15 cellular contexts compared by ENCODE assay signal in genomic region chr6:120584111-120584760, GRCh38.
DNase-seq lines count a peak whose midpoint lies in the region; ATAC-seq and TF ChIP-seq lines count a peak whose summit lies in the region.
"Had no signal": no experiment of that assay in that cellular context is flagged by ENCODE, and none has a peak within 500 bp of the region (broad histone marks: within the 10 kb centered on the region; RNA-seq: fewer than 3 reads in every experiment).

No MANE protein-coding gene starts in this region.

- H3K27me3 Mint-ChIP-seq in neural progenitor cell (ENCODE audit: insufficient read depth, low read depth): no peaks in the 10 kb centered on the region
- H3K27me3 Mint-ChIP-seq: CD4-positive, CD25-positive, alpha-beta regulatory T cell had no signal

- H2AFZ ChIP-seq in neural progenitor cell (replicated peaks): peak overlapping the region; percentile 53

- H3K27ac ChIP-seq in WERI-Rb-1 (no peak overlapping the region), gastroesophageal sphincter (no peak overlapping the region), neural progenitor cell (no peak overlapping the region)
- H3K27ac ChIP-seq: BLaER1 treated with 17β-estradiol and CSF1 and Interleukin-3, amounts not matched to agents 10 nM and 100 nM; HL-60 had no signal

- H3K36me3 Mint-ChIP-seq in neural progenitor cell: no peaks in the 10 kb centered on the region
- H3K36me3 Mint-ChIP-seq: CD4-positive, CD25-positive, alpha-beta regulatory T cell had no signal

- H3K4me1 Mint-ChIP-seq in neural progenitor cell: no peaks in the 10 kb centered on the region
- H3K4me1 Mint-ChIP-seq: CD4-positive, CD25-positive, alpha-beta regulatory T cell had no signal

- H3K79me2 ChIP-seq in neural progenitor cell (ENCODE audit: low read depth): no peaks in the 10 kb centered on the region

- H3K9me3 Mint-ChIP-seq in neural progenitor cell: no peaks in the 10 kb centered on the region

- H3K27me3 ChIP-seq in WERI-Rb-1 (ENCODE audit: insufficient read depth, low read depth, severe bottlenecking) (no peaks in the 10 kb centered on the region), gastroesophageal sphincter (no peaks in the 10 kb centered on the region), neural progenitor cell (no peaks in the 10 kb centered on the region)
- H3K27me3 ChIP-seq: BLaER1 treated with 17β-estradiol and CSF1 and Interleukin-3, amounts not matched to agents 10 nM and 100 nM had no signal

- H3F3A ChIP-seq in neural progenitor cell (ENCODE audit: low read depth): no peaks in the 10 kb centered on the region

- 77 to 93% methylated on average over 3 to 6 of the region's 9 CpGs for WGBS in gastroesophageal sphincter (ENCODE audit: low coverage in 1 of 2), 2 donors

- H3K36me3 ChIP-seq in WERI-Rb-1: no peaks in the 10 kb centered on the region
- no peaks in the 10 kb centered on the region for H3K36me3 ChIP-seq in gastroesophageal sphincter
- H3K36me3 ChIP-seq in neural progenitor cell: no peaks in the 10 kb centered on the region
- H3K36me3 ChIP-seq: BLaER1 treated with 17β-estradiol and CSF1 and Interleukin-3, amounts not matched to agents 10 nM and 100 nM had no signal

- no peaks in the 10 kb centered on the region for H3K4me1 ChIP-seq in gastroesophageal sphincter
- H3K4me1 ChIP-seq in neural progenitor cell: peaks cover 9% of the 10 kb centered on the region
- H3K4me1 ChIP-seq: BLaER1 treated with 17β-estradiol and CSF1 and Interleukin-3, amounts not matched to agents 10 nM and 100 nM had no signal

- H3K4me3 Mint-ChIP-seq in neural progenitor cell: no peak overlapping the region
- H3K4me3 Mint-ChIP-seq: CD4-positive, CD25-positive, alpha-beta regulatory T cell had no signal

- peak; percentile 19 for ATAC-seq in gastroesophageal sphincter
- ATAC-seq: GM12878, HCT116 had no signal

- DNase-seq in ELF-1 (ENCODE audit: low read depth, low spot score) (peak; percentile 43), WERI-Rb-1 (peak; percentile 58), neural progenitor cell (ENCODE audit: low spot score) (peak; percentile 37), NCI-H345 treated with DMSO at 0.1 percent for 48 hours (lab: John Stamatoyannopoulos, UW; ENCODE audit: unreplicated experiment) (no peak), NCI-H146 (lab: John Stamatoyannopoulos, UW) (no peak)
- no peak for DNase-seq in stimulated activated CD4-positive, alpha-beta T cell treated with anti-CD3 and anti-CD28 coated beads, Interleukin-2, amount 100 ng/mL, for 48 hours
- DNase-seq: ACHN; Calu3; CD4-positive, CD25-positive, alpha-beta regulatory T cell; DMS 273 treated with DMSO at 0.1 percent for 48 hours had no signal

- no peak for TF ChIP-seq POLR2A in gastroesophageal sphincter (IDR thresholded peaks at IDR 0.05)

- TF ChIP-seq EP300 in gastroesophageal sphincter (IDR thresholded peaks at IDR 0.05): no peak

- no peak overlapping the region for H3K4me2 ChIP-seq in neural progenitor cell
- H3K4me2 ChIP-seq: BLaER1 treated with 17β-estradiol and CSF1 and Interleukin-3, amounts not matched to agents 10 nM and 100 nM had no signal

- H3K4me3 ChIP-seq in WERI-Rb-1 (ENCODE audit: low read depth, low read length) (no peak overlapping the region), gastroesophageal sphincter (no peak overlapping the region), neural progenitor cell (no peak overlapping the region)
- H3K4me3 ChIP-seq: BLaER1 treated with 17β-estradiol and CSF1 and Interleukin-3, amounts not matched to agents 10 nM and 100 nM; GM12878 had no signal

- no peak overlapping the region for H3K27ac Mint-ChIP-seq in neural progenitor cell
- H3K27ac Mint-ChIP-seq: CD4-positive, CD25-positive, alpha-beta regulatory T cell had no signal

- TF ChIP-seq CTCF in WERI-Rb-1 (IDR thresholded peaks at IDR 0.05; ENCODE audit: low read depth, low read length) (no peak), gastroesophageal sphincter (IDR thresholded peaks at IDR 0.05) (no peak), neural progenitor cell (IDR thresholded peaks at IDR 0.05) (no peak)

- H3K9ac ChIP-seq in neural progenitor cell: no peak overlapping the region
- H3K9ac ChIP-seq: BLaER1 treated with 17β-estradiol and CSF1 and Interleukin-3, amounts not matched to agents 10 nM and 100 nM had no signal

- no peaks in the 10 kb centered on the region for H4K20me1 ChIP-seq in neural progenitor cell (ENCODE audit: low read depth)
- H4K20me1 ChIP-seq: BLaER1 treated with 17β-estradiol and CSF1 and Interleukin-3, amounts not matched to agents 10 nM and 100 nM had no signal

- H3K9me3 ChIP-seq in WERI-Rb-1 (ENCODE audit: severe bottlenecking) (no peaks in the 10 kb centered on the region), gastroesophageal sphincter (peaks cover 0 to 22% (median 0%) of the 10 kb centered on the region in 3 donors), neural progenitor cell (ENCODE audit: low read depth) (no peaks in the 10 kb centered on the region)

Comparison
In these comparisons a context has a peak if more than half of its experiments do, and no peak if none do; other contexts are left out.
1. DNase-seq: peak in ELF-1 (single experiment), WERI-Rb-1 (single experiment) and neural progenitor cell (single experiment); none in NCI-H345 treated with DMSO at 0.1 percent for 48 hours (single experiment), NCI-H146 (single experiment) and stimulated activated CD4-positive, alpha-beta T cell treated with anti-CD3 and anti-CD28 coated beads, Interleukin-2, amount 100 ng/mL, for 48 hours (0 of 2).